21 cellular contexts compared by ENCODE assay signal in the genomic region with DNA sequence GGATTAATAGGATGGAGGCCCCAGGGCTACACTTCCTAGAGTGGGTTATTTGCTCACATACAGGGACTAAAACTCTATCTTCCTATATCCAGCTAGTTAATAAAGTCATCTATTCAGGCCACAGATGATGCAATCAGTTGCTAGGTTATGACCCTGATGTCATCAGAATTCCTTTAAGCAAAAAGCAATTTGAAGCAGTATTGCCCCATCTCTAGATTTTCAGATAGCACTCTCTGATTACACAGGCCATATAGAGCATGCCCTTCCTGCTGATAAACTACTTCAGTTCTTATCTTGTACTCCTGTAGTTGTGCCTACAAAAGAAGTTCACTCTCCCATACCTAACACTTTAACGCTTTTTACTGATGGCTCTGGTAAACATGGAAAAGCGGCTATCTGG.
DNase-seq lines count a peak whose midpoint lies in the region; ATAC-seq, FAIRE-seq and TF ChIP-seq lines count a peak whose summit lies in the region.
"Had no signal": no experiment of that assay in that cellular context is flagged by ENCODE, and none has a peak within 500 bp of the region (broad histone marks: within the 10 kb centered on the region; RNA-seq: fewer than 3 reads in every experiment).

No MANE protein-coding gene starts in this region.

- H3K36me3 ChIP-seq in HEK293 (ENCODE audit: control insufficient read depth in 2 of 2, insufficient read depth in 1 of 2, low read length in 2 of 2): no peaks in the 10 kb centered on the region
- H3K36me3 ChIP-seq in adipocyte (ENCODE audit: control insufficient read depth, insufficient read depth, low read length, severe bottlenecking): no peaks in the 10 kb centered on the region
- H3K36me3 ChIP-seq in liver (ENCODE audit: control insufficient read depth in 4 of 4, insufficient read depth in 3 of 4, low read depth in 1 of 4, low read length in 3 of 4): no peaks in the 10 kb centered on the region
- H3K36me3 ChIP-seq: BLaER1 treated with 17β-estradiol and CSF1 and Interleukin-3, amounts not matched to agents 10 nM and 100 nM had no signal

- H3K4me3 ChIP-seq in A549: no peak overlapping the region
- H3K4me3 ChIP-seq in HEK293 (ENCODE audit: low read depth, low read length): no peak overlapping the region
- H3K4me3 ChIP-seq in adipocyte (ENCODE audit: low read length): peak overlapping the region; percentile 3
- no peak overlapping the region for H3K4me3 ChIP-seq in liver (ENCODE audit: low read depth in 1 of 3, low read length in 3 of 3)
- H3K4me3 ChIP-seq: BLaER1 treated with 17β-estradiol and CSF1 and Interleukin-3, amounts not matched to agents 10 nM and 100 nM; GM23338 had no signal

- DNase-seq in A549 (ENCODE audit: low read depth in 1 of 2, low spot score in 1 of 2): peak in 1 of 2 experiments; percentile 38
- DNase-seq in adipocyte (ENCODE audit: low read depth): no peak
- DNase-seq in effector CD4-positive, alpha-beta T cell: no peak
- no peak for DNase-seq in OCI-M2 (lab: John Stamatoyannopoulos, UW; ENCODE audit: unreplicated experiment)
- no peak for DNase-seq in activated CD8-positive, alpha-beta T cell treated with anti-CD3 and anti-CD28 coated beads for 36 hours
- no peak for DNase-seq in stimulated activated CD4-positive, alpha-beta T cell treated with anti-CD3 and anti-CD28 coated beads, Interleukin-2, amount 100 ng/mL, for 48 hours
- DNase-seq: CD8-positive, alpha-beta T cell; HCEC 1CT; NCI-H1105 treated with DMSO at 0.1 percent for 48 hours; NCI-H1694; NCI-H2081 treated with DMSO at 0.1 percent for 48 hours; NCI-H748 treated with DMSO at 0.1 percent for 48 hours; NK-92 treated with Interleukin-12 subunit alpha and Interleukin-12 subunit beta, amount 100 ng/mL, for 24 hours; SHP77 treated with DMSO at 0.1 percent for 48 hours; SK-N-SH had no signal

- POLR2A ChIA-PET in A549 (lab: Yijun Ruan, JAX) (no interaction called here), HEK293 (lab: Yijun Ruan, JAX) (no interaction called here)
- POLR2A ChIA-PET in activated CD8-positive, alpha-beta T cell treated with anti-CD3 and anti-CD28 coated beads for 36 hours (lab: Charles Lee): no interaction called here

- H3K27me3 Mint-ChIP-seq in activated CD8-positive, alpha-beta T cell treated with anti-CD3 and anti-CD28 coated beads for 36 hours: peaks cover 2% of the 10 kb centered on the region

- 85% methylated on average over 2 of the region's 2 CpGs for WGBS in A549 (ENCODE audit: missing lambda C conversion rate)
- 90% methylated on average over 2 of the region's 2 CpGs for WGBS in liver

- no peak overlapping the region for H3K4me2 ChIP-seq in A549
- H3K4me2 ChIP-seq: BLaER1 treated with 17β-estradiol and CSF1 and Interleukin-3, amounts not matched to agents 10 nM and 100 nM; GM23338; SK-N-SH had no signal

- H3K9me3 Mint-ChIP-seq in activated CD8-positive, alpha-beta T cell treated with anti-CD3 and anti-CD28 coated beads for 36 hours: peaks cover 2% of the 10 kb centered on the region

- no peak for TF ChIP-seq RAD21 in A549 (conservative IDR thresholded peaks at IDR 0.05 in 1 of 2, IDR thresholded peaks at IDR 0.05 in 1 of 2)
- no peak for TF ChIP-seq RAD21 in liver (IDR thresholded peaks at IDR 0.05)

- no peaks in the 10 kb centered on the region for H3K9me3 ChIP-seq in A549
- H3K9me3 ChIP-seq in HEK293 (ENCODE audit: control insufficient read depth, insufficient read depth, low read depth, low read length): no peaks in the 10 kb centered on the region
- H3K9me3 ChIP-seq in adipocyte (ENCODE audit: control insufficient read depth, low read length): peaks cover 19% of the 10 kb centered on the region
- peaks cover 4 to 7% (median 6%) of the 10 kb centered on the region in 4 donors for H3K9me3 ChIP-seq in liver (ENCODE audit: control insufficient read depth in 4 of 4, low read length in 3 of 4)
- H3K9me3 ChIP-seq: SK-N-SH had no signal

- no peaks in the 10 kb centered on the region for H3K4me1 Mint-ChIP-seq in activated CD8-positive, alpha-beta T cell treated with anti-CD3 and anti-CD28 coated beads for 36 hours (ENCODE audit: low read depth)
- H3K4me1 Mint-ChIP-seq: GM23338 had no signal

- no peak for TF ChIP-seq POLR2A in A549 (IDR thresholded peaks at IDR 0.05; ENCODE audit: low read length)

- TF ChIP-seq EP300 in A549 (IDR thresholded peaks at IDR 0.05): no peak

- ATAC-seq in A549: no peak
- ATAC-seq in activated CD8-positive, alpha-beta T cell treated with anti-CD3 and anti-CD28 coated beads for 36 hours: no peak
- ATAC-seq: CD8-positive, alpha-beta T cell; GM23338 had no signal

- TF ChIP-seq CTCF in A549 (IDR thresholded peaks at IDR 0.05) (no peak), HEK293 (tag by site-specific recombination; IDR thresholded peaks at IDR 0.05) (no peak), liver (IDR thresholded peaks at IDR 0.05; ENCODE audit: low read depth, low read length, missing input control) (no peak)
- no peak for TF ChIP-seq CTCF in activated CD8-positive, alpha-beta T cell treated with anti-CD3 and anti-CD28 coated beads for 36 hours (IDR thresholded peaks at IDR 0.05)

- H3K9ac ChIP-seq in adipocyte (ENCODE audit: low read length): no peak overlapping the region
- no peak overlapping the region for H3K9ac ChIP-seq in liver (ENCODE audit: low read depth in 1 of 2, low read length in 2 of 2)
- H3K9ac ChIP-seq: BLaER1 treated with 17β-estradiol and CSF1 and Interleukin-3, amounts not matched to agents 10 nM and 100 nM; SK-N-SH had no signal

- no peaks in the 10 kb centered on the region for H3K27me3 ChIP-seq in adipocyte (replicated peaks; ENCODE audit: control insufficient read depth, insufficient read depth, low read length)
- no peaks in the 10 kb centered on the region for H3K27me3 ChIP-seq in liver (ENCODE audit: control insufficient read depth in 4 of 4, insufficient read depth in 4 of 4, low read length in 3 of 4)
- H3K27me3 ChIP-seq: BLaER1 treated with 17β-estradiol and CSF1 and Interleukin-3, amounts not matched to agents 10 nM and 100 nM had no signal

- H3K27ac ChIP-seq in A549 (peak overlapping the region; percentile 11 to 57; a peak in 1 of 6 replicates), HEK293 (ENCODE audit: extremely low read depth, low read depth, low read length) (no peak overlapping the region), liver (ENCODE audit: low read depth in 1 of 2, low read length in 2 of 2) (no peak overlapping the region)
- H3K27ac ChIP-seq: BLaER1 treated with 17β-estradiol and CSF1 and Interleukin-3, amounts not matched to agents 10 nM and 100 nM had no signal

- H3K27ac Mint-ChIP-seq in activated CD8-positive, alpha-beta T cell treated with anti-CD3 and anti-CD28 coated beads for 36 hours: no peak overlapping the region
- H3K27ac Mint-ChIP-seq: CD8-positive, alpha-beta T cell; GM23338 had no signal

- no peak overlapping the region for H3K4me3 Mint-ChIP-seq in activated CD8-positive, alpha-beta T cell treated with anti-CD3 and anti-CD28 coated beads for 36 hours
- H3K4me3 Mint-ChIP-seq: CD8-positive, alpha-beta T cell; GM23338 had no signal

- CTCF ChIA-PET in A549 (lab: Yijun Ruan, JAX) (no interaction called here), HEK293 (lab: Yijun Ruan, JAX) (no interaction called here)
- CTCF ChIA-PET in activated CD8-positive, alpha-beta T cell treated with anti-CD3 and anti-CD28 coated beads for 36 hours (lab: Charles Lee): no interaction called here

- intact Hi-C loops in activated CD8-positive, alpha-beta T cell treated with anti-CD3 and anti-CD28 coated beads for 36 hours (cut with micrococcal nuclease): no loop called here

- H3K4me1 ChIP-seq in A549 (peaks cover 35% of the 10 kb centered on the region), HEK293 (ENCODE audit: control insufficient read depth, insufficient read depth, low read length) (no peaks in the 10 kb centered on the region), adipocyte (ENCODE audit: control insufficient read depth, insufficient read depth, low read length) (no peaks in the 10 kb centered on the region), liver (ENCODE audit: control insufficient read depth in 4 of 4, insufficient read depth in 4 of 4, low read length in 3 of 4) (peaks cover 0 to 11% (median 0%) of the 10 kb centered on the region in 4 donors)
- H3K4me1 ChIP-seq: BLaER1 treated with 17β-estradiol and CSF1 and Interleukin-3, amounts not matched to agents 10 nM and 100 nM had no signal

- FAIRE-seq in A549 (lab: Jason Lieb, UNC): no peak
- FAIRE-seq: A204.1, D721Med had no signal

- H3K36me3 Mint-ChIP-seq in activated CD8-positive, alpha-beta T cell treated with anti-CD3 and anti-CD28 coated beads for 36 hours (ENCODE audit: low read depth): no peaks in the 10 kb centered on the region
- H3K36me3 Mint-ChIP-seq: CD8-positive, alpha-beta T cell had no signal

TF ChIP-seq in A549, 52 proteins besides CTCF, POLR2A, EP300 and RAD21 (continues in another document):
- TF ChIP-seq, protein P1, sequence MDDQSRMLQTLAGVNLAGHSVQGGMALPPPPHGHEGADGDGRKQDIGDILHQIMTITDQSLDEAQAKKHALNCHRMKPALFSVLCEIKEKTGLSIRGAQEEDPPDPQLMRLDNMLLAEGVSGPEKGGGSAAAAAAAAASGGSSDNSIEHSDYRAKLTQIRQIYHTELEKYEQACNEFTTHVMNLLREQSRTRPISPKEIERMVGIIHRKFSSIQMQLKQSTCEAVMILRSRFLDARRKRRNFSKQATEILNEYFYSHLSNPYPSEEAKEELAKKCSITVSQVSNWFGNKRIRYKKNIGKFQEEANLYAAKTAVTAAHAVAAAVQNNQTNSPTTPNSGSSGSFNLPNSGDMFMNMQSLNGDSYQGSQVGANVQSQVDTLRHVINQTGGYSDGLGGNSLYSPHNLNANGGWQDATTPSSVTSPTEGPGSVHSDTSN (IDR thresholded peaks at IDR 0.05): no peak
- no peak for TF ChIP-seq JUNB (IDR thresholded peaks at IDR 0.05)

TF ChIP-seq in HEK293, 187 proteins besides CTCF, POLR2A, EP300 and RAD21:
- TF ChIP-seq KLF8 (tag by site-specific recombination; IDR thresholded peaks at IDR 0.05): no peak
- peak; percentile 85 for TF ChIP-seq SETDB1 (IDR thresholded peaks at IDR 0.05; ENCODE audit: insufficient read length, low read length)
TF ChIP-seq in HEK293: peak in this region for 1.

TF ChIP-seq in liver, 16 proteins besides CTCF, POLR2A, EP300 and RAD21 (continues in another document):
- TF ChIP-seq SP1 (IDR thresholded peaks at IDR 0.05): peak; percentile 19
- peak in 1 of 2 donors; percentile 21 for TF ChIP-seq RXRA (IDR thresholded peaks at IDR 0.05)
- no peak for TF ChIP-seq FOXA2 (IDR thresholded peaks at IDR 0.05)

Comparison
In these comparisons a context has a peak if more than half of its experiments do, and no peak if none do; other contexts are left out.
1. H3K27ac ChIP-seq: peak in A549 (2 of 2); none in HEK293 (single experiment) and liver (0 of 2).